In the genomic region with DNA sequence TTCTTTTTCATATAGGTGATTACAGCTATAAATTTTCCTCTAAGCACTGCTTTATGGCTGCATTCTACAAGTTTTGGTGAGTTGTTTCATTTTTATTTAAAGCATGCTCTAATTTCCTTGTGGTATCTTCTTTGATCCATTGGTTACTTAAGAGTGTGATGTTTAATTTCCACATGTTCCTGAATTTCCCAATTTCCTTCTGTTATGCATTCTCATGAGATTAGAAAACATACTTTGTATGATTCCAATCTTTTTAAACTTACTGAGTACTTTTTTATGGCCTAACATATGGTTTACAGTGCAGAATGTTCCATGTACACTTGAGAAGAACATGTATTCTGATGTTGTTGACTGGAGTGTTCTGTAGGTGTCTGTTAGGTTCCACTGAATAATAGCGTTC, we compare ENCODE assay signal across 1 cellular context.
TF ChIP-seq lines count a peak whose summit lies in the region.

No MANE protein-coding gene starts in this region.

TF ChIP-seq in GM23338, 12 proteins besides CTCF, POLR2A, EP300 and RAD21 (continued from another document):
- no peak for TF ChIP-seq ZNF462 (CRISPR knock-in tag; IDR thresholded peaks at IDR 0.05)
- TF ChIP-seq NANOG (IDR thresholded peaks at IDR 0.05; ENCODE audit: borderline replicate concordance), result no peak
- no peak for TF ChIP-seq ZNF331 (CRISPR knock-in tag; IDR thresholded peaks at IDR 0.05; ENCODE audit: low read depth)
- TF ChIP-seq, protein P1, sequence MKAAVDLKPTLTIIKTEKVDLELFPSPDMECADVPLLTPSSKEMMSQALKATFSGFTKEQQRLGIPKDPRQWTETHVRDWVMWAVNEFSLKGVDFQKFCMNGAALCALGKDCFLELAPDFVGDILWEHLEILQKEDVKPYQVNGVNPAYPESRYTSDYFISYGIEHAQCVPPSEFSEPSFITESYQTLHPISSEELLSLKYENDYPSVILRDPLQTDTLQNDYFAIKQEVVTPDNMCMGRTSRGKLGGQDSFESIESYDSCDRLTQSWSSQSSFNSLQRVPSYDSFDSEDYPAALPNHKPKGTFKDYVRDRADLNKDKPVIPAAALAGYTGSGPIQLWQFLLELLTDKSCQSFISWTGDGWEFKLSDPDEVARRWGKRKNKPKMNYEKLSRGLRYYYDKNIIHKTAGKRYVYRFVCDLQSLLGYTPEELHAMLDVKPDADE (IDR thresholded peaks at IDR 0.05), result no peak
- no peak for TF ChIP-seq JUNB (IDR thresholded peaks at IDR 0.05; ENCODE audit: unreplicated experiment)
- no peak for TF ChIP-seq POLR2AphosphoS5 (IDR thresholded peaks at IDR 0.05; ENCODE audit: low read depth)
- TF ChIP-seq STAT1 (IDR thresholded peaks at IDR 0.05; ENCODE audit: unreplicated experiment), result no peak
- TF ChIP-seq EZH2 (IDR thresholded peaks at IDR 0.05; ENCODE audit: low read depth, unreplicated experiment), result no peak
